7 cellular contexts compared by ENCODE assay signal in genomic region chr7:152082073-152082721, GRCh38. TPM values are rescaled to one million over a fixed set of nuclear protein-coding genes. Genes with fewer than 3 reads are reported as not detected.
A peak's percentile ranks its signal among the peaks of the same experiment; 100 is the strongest.
DNase-seq lines count a peak whose midpoint lies in the region; ATAC-seq, FAIRE-seq and TF ChIP-seq lines count a peak whose summit lies in the region.
"Not testable (repeated sequence)": the region's sequence is repeated elsewhere in the genome, so short reads cannot be mapped to it uniquely, and the experiment has no call there.

No MANE protein-coding gene starts in this region.

- not testable (repeated sequence) for H3K9me3 ChIP-seq in astrocyte (ENCODE audit: insufficient read depth, low read depth, low read length); kidney (ENCODE audit: control insufficient read depth in 1 of 2, low read length in 2 of 2); pancreas

- CTCF ChIA-PET in Calu3 (lab: Charles Lee) = not testable (repeated sequence)

- TF ChIP-seq CTCF in Calu3 (IDR thresholded peaks at IDR 0.05; ENCODE audit: unreplicated experiment); astrocyte (IDR thresholded peaks at IDR 0.05; ENCODE audit: insufficient read depth, low read depth, low read length); epithelial cell of esophagus (IDR thresholded peaks at IDR 0.05; ENCODE audit: insufficient read depth, low read depth, low read length, missing control alignments); kidney (IDR thresholded peaks at IDR 0.05; ENCODE audit: borderline replicate concordance, extremely low read depth, insufficient read depth); pancreas (IDR thresholded peaks at IDR 0.05): not testable (repeated sequence)

- not testable (repeated sequence) for FAIRE-seq in astrocyte (lab: Jason Lieb, UNC); kidney (lab: Jason Lieb, UNC); pancreas (lab: Jason Lieb, UNC)

- H2AFZ ChIP-seq in astrocyte (ENCODE audit: low read depth, low read length) = not testable (repeated sequence)

- intact Hi-C loops in Calu3 (cut with micrococcal nuclease; ENCODE audit: unreplicated experiment); kidney (cut with DNase I); pancreas (cut with DNase I): not testable (repeated sequence)

- H3K27ac Mint-ChIP-seq in Calu3 (ENCODE audit: unreplicated experiment) (peak overlapping the region; percentile 13), astrocyte (ENCODE audit: unreplicated experiment) (peak overlapping the region; percentile 16)

- not testable (repeated sequence) for H3K36me3 Mint-ChIP-seq in Calu3 (ENCODE audit: insufficient read depth, unreplicated experiment); astrocyte (ENCODE audit: low read depth, unreplicated experiment)

- in situ Hi-C loops in KBM-7 (cut with MboI; ENCODE audit: low pct_unique_long_range_greater_than_20kb, low sequenced_read_pairs) = not testable (repeated sequence)

- not testable (repeated sequence) for H3K27me3 ChIP-seq in astrocyte (ENCODE audit: insufficient read depth, low read length); pancreas

- peak in 3 of 4 donors; percentile 14 to 27 (median 21) for ATAC-seq in pancreas

- not testable (repeated sequence) for H3K4me3 ChIP-seq in astrocyte (ENCODE audit: insufficient read depth, low read depth, low read length); epithelial cell of esophagus (ENCODE audit: low read length)
- H3K4me3 ChIP-seq in kidney (ENCODE audit: low read length in 2 of 2) (peak overlapping the region; percentile 10 to 80), pancreas (peak overlapping the region in 2 of 4 donors; percentile 25 to 30)

- H3K4me1 ChIP-seq in astrocyte (ENCODE audit: insufficient read depth, low read length) = not testable (repeated sequence)
- H3K4me1 ChIP-seq in kidney (ENCODE audit: control insufficient read depth in 1 of 2, insufficient read depth in 1 of 2, low read depth in 1 of 2, low read length in 2 of 2) (peaks cover 5 to 21% of the 10 kb centered on the region in 2 donors), pancreas (peaks cover 30 to 48% (median 31%) of the 10 kb centered on the region in 3 donors)

- H4K20me1 ChIP-seq in astrocyte (ENCODE audit: insufficient read depth, low read length) = not testable (repeated sequence)

- 31 to 54% methylated on average over 6 of the region's 6 CpGs for WGBS in pancreas, 2 donors

- not testable (repeated sequence) for H3K9ac ChIP-seq in astrocyte (ENCODE audit: low read length); kidney (ENCODE audit: low read length in 2 of 2)

- H3K27ac ChIP-seq in astrocyte (ENCODE audit: low read depth, low read length) = not testable (repeated sequence)
- peak overlapping the region in 1 of 2 donors; percentile 9 for H3K27ac ChIP-seq in kidney (ENCODE audit: low read depth in 2 of 2, low read length in 2 of 2)
- peak overlapping the region; percentile 43 to 82 (median 66) for H3K27ac ChIP-seq in pancreas

- H3K27me3 Mint-ChIP-seq in Calu3 (ENCODE audit: unreplicated experiment); astrocyte (ENCODE audit: low read depth, unreplicated experiment): not testable (repeated sequence)

- not testable (repeated sequence) for H3K4me3 Mint-ChIP-seq in Calu3 (ENCODE audit: low read depth, unreplicated experiment)
- peak overlapping the region; percentile 12 for H3K4me3 Mint-ChIP-seq in astrocyte (ENCODE audit: unreplicated experiment)

- DNase-seq in Calu3 (peak; percentile 4), KBM-7 (peak; percentile 83), NOMO-1 treated with DMSO at 0.1 percent for 48 hours (lab: John Stamatoyannopoulos, UW; ENCODE audit: unreplicated experiment) (peak; percentile 5), epithelial cell of esophagus (ENCODE audit: low read depth) (peak; percentile 81)
- not testable (repeated sequence) for DNase-seq in astrocyte (ENCODE audit: low read depth); kidney; pancreas

- peaks cover 42% of the 10 kb centered on the region for H3K4me1 Mint-ChIP-seq in Calu3 (ENCODE audit: low read depth, unreplicated experiment)
- H3K4me1 Mint-ChIP-seq in astrocyte (ENCODE audit: low read depth, unreplicated experiment) = peaks cover 19% of the 10 kb centered on the region

- not testable (repeated sequence) for H3K4me2 ChIP-seq in astrocyte (ENCODE audit: low read length)

- H3K79me2 ChIP-seq in astrocyte (ENCODE audit: insufficient read depth, low read length) = not testable (repeated sequence)

- not testable (repeated sequence) for H3K36me3 ChIP-seq in astrocyte (ENCODE audit: insufficient read depth, low read length); kidney (ENCODE audit: control insufficient read depth in 1 of 2, insufficient read depth in 2 of 2, low read length in 2 of 2); pancreas

- BruUV-seq in Calu3 (replicated peaks; lab: Mats Ljungman, UMichigan) = not testable (repeated sequence)

- H3K9me3 Mint-ChIP-seq in Calu3 (ENCODE audit: low read depth, unreplicated experiment); astrocyte (ENCODE audit: unreplicated experiment): not testable (repeated sequence)

RNA-seq across cellular contexts. Expression of gene GALNT11, which starts 56.7 kb away (rescaled TPM):
- total RNA-seq in Calu3 (2022) (18.3 and 19.7 TPM in 2 replicates), astrocyte (22.4 and 23.0 TPM in 2 replicates), kidney (86.3 TPM), pancreas (10 to 100 TPM; 22.7 to 36.3 (median 27.6) TPM)
- polyA plus RNA-seq in kidney (ENCODE audit: insufficient read depth, low read depth, low replicate concordance) (116 TPM), pancreas (10 to 100 TPM; 12.9 to 23.4 TPM)
